ENCODE assay signal across 16 cellular contexts in the genomic region with DNA sequence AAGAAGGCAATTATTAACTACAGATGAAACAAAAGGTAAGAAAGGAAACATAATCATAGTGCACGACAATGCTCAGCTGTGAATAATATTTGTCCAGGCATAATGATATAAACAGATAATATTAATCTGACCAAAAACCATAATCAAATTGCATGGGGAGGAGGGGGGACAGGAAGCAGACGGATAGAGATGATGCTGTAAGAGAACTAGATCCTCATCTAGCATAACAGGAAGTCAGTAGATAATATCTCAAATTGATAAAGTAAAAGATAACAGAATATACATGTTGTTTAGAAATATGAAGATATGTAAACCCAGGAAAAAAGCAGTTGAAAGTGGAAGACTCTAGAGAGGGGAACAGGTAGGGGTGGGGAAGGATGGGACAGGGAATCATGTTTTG.
A peak's percentile ranks its signal among the peaks of the same experiment; 100 is the strongest.
DNase-seq lines count a peak whose midpoint lies in the region; ATAC-seq lines count a peak whose summit lies in the region.
"Had no signal": no experiment of that assay in that cellular context is flagged by ENCODE, and none has a peak within 500 bp of the region (broad histone marks: within the 10 kb centered on the region; RNA-seq: fewer than 3 reads in every experiment).

No MANE protein-coding gene starts in this region.

- H3K36me3 ChIP-seq in naive thymus-derived CD4-positive, alpha-beta T cell (ENCODE audit: control insufficient read depth in 2 of 3, insufficient read depth in 3 of 3, low read length in 3 of 3) = no peaks in the 10 kb centered on the region
- H3K36me3 ChIP-seq: BE2C had no signal

- DNase-seq in activated naive CD4-positive, alpha-beta T cell treated with anti-CD3 and anti-CD28 coated beads, Interleukin-2, amount 50 U/mL, for 72 hours (ENCODE audit: low spot score in 2 of 2) = no peak
- DNase-seq in T-helper 17 cell (no peak), AG08395 (ENCODE audit: low spot score) (no peak), putamen (ENCODE audit: low spot score) (no peak)
- DNase-seq in naive thymus-derived CD4-positive, alpha-beta T cell = peak in 4 of 9 donors; percentile 21 to 42 (median 30)
- DNase-seq: BE2C; C1 segment of cervical spinal cord; CD4-positive, CD25-positive, alpha-beta regulatory T cell; DMS153; DMS79; EL; H9 had no signal

- H3K27ac Mint-ChIP-seq in activated naive CD4-positive, alpha-beta T cell treated with anti-CD3 and anti-CD28 coated beads, Interleukin-2, amount 50 U/mL, for 24 hours = peak overlapping the region; percentile 66
- H3K27ac Mint-ChIP-seq in activated naive CD4-positive, alpha-beta T cell treated with anti-CD3 and anti-CD28 coated beads, Interleukin-2, amount 50 U/mL, for 72 hours = no peak overlapping the region
- H3K27ac Mint-ChIP-seq in T-helper 17 cell = peak overlapping the region; percentile 69
- H3K27ac Mint-ChIP-seq in naive thymus-derived CD4-positive, alpha-beta T cell = peak overlapping the region in 8 of 9 donors; percentile 45 to 90 (median 72)
- H3K27ac Mint-ChIP-seq: H9, IgD-negative memory B cell had no signal

- no peaks in the 10 kb centered on the region for H3K9me3 ChIP-seq in T-helper 17 cell (ENCODE audit: control insufficient read depth, low read length, poor library complexity, severe bottlenecking)
- no peaks in the 10 kb centered on the region for H3K9me3 ChIP-seq in naive thymus-derived CD4-positive, alpha-beta T cell (ENCODE audit: control insufficient read depth in 2 of 3, low read length in 3 of 3)
- H3K9me3 ChIP-seq: BE2C had no signal

- peak overlapping the region; percentile 37 for H3K4me3 Mint-ChIP-seq in activated naive CD4-positive, alpha-beta T cell treated with anti-CD3 and anti-CD28 coated beads, Interleukin-2, amount 50 U/mL, for 24 hours
- H3K4me3 Mint-ChIP-seq in T-helper 17 cell = peak overlapping the region; percentile 74
- peak overlapping the region in 8 of 10 donors; percentile 5 to 62 (median 44) for H3K4me3 Mint-ChIP-seq in naive thymus-derived CD4-positive, alpha-beta T cell
- H3K4me3 Mint-ChIP-seq: H9, IgD-negative memory B cell had no signal

- H3K27me3 Mint-ChIP-seq in activated naive CD4-positive, alpha-beta T cell treated with anti-CD3 and anti-CD28 coated beads, Interleukin-2, amount 50 U/mL, for 24 hours = no peaks in the 10 kb centered on the region
- no peaks in the 10 kb centered on the region for H3K27me3 Mint-ChIP-seq in T-helper 17 cell
- peaks cover 0 to 13% (median 0%) of the 10 kb centered on the region in 5 donors for H3K27me3 Mint-ChIP-seq in naive thymus-derived CD4-positive, alpha-beta T cell

- intact Hi-C loops in naive thymus-derived CD4-positive, alpha-beta T cell (cut with micrococcal nuclease) = no loop called here

- peaks cover 4% of the 10 kb centered on the region for H3K9me3 Mint-ChIP-seq in activated naive CD4-positive, alpha-beta T cell treated with anti-CD3 and anti-CD28 coated beads, Interleukin-2, amount 50 U/mL, for 24 hours
- peaks cover 0 to 6% of the 10 kb centered on the region in 2 donors for H3K9me3 Mint-ChIP-seq in activated naive CD4-positive, alpha-beta T cell treated with anti-CD3 and anti-CD28 coated beads, Interleukin-2, amount 50 U/mL, for 72 hours
- H3K9me3 Mint-ChIP-seq in naive thymus-derived CD4-positive, alpha-beta T cell = peaks cover 0 to 13% (median 3%) of the 10 kb centered on the region in 11 donors

- POLR2A ChIA-PET in naive thymus-derived CD4-positive, alpha-beta T cell (lab: Charles Lee) = interaction anchor here (0.6 to 2.0 kb wide), 5 partner anchors 9 to 1021 kb away, joined by 3 to 11 read pairs (median 4); partner anchors contain the start of genes PCYOX1 and SNRPG

- H3K4me1 ChIP-seq in naive thymus-derived CD4-positive, alpha-beta T cell (ENCODE audit: control insufficient read depth in 2 of 2, insufficient read depth in 2 of 2, low read length in 2 of 2) = peaks cover 0 to 26% of the 10 kb centered on the region in 2 donors
- H3K4me1 ChIP-seq: BE2C had no signal

- no peaks in the 10 kb centered on the region for H3K27me3 ChIP-seq in naive thymus-derived CD4-positive, alpha-beta T cell (ENCODE audit: control insufficient read depth in 2 of 2, insufficient read depth in 2 of 2, low read length in 2 of 2)
- H3K27me3 ChIP-seq: BE2C had no signal

- no peaks in the 10 kb centered on the region for H3K36me3 Mint-ChIP-seq in activated naive CD4-positive, alpha-beta T cell treated with anti-CD3 and anti-CD28 coated beads, Interleukin-2, amount 50 U/mL, for 24 hours
- no peaks in the 10 kb centered on the region for H3K36me3 Mint-ChIP-seq in activated naive CD4-positive, alpha-beta T cell treated with anti-CD3 and anti-CD28 coated beads, Interleukin-2, amount 50 U/mL, for 72 hours
- H3K36me3 Mint-ChIP-seq in T-helper 17 cell (ENCODE audit: low read depth) = peaks cover 2% of the 10 kb centered on the region
- H3K36me3 Mint-ChIP-seq in naive thymus-derived CD4-positive, alpha-beta T cell = peaks cover 0 to 10% (median 5%) of the 10 kb centered on the region in 5 donors
- H3K36me3 Mint-ChIP-seq: CD4-positive, CD25-positive, alpha-beta regulatory T cell had no signal

- CTCF ChIA-PET in naive thymus-derived CD4-positive, alpha-beta T cell (lab: Charles Lee) = interaction anchor here (0.6 to 1.8 kb wide), 6 partner anchors 9 to 335 kb away, joined by 3 to 9 read pairs (median 4); no protein-coding TSS in a partner anchor

- no peak overlapping the region for H3K4me3 ChIP-seq in naive thymus-derived CD4-positive, alpha-beta T cell (ENCODE audit: low read length)
- H3K4me3 ChIP-seq: GM12878 had no signal

- H3K4me1 Mint-ChIP-seq in activated naive CD4-positive, alpha-beta T cell treated with anti-CD3 and anti-CD28 coated beads, Interleukin-2, amount 50 U/mL, for 24 hours = peaks cover 37% of the 10 kb centered on the region
- peaks cover 26% of the 10 kb centered on the region for H3K4me1 Mint-ChIP-seq in T-helper 17 cell
- H3K4me1 Mint-ChIP-seq in naive thymus-derived CD4-positive, alpha-beta T cell = peaks cover 12 to 43% (median 37%) of the 10 kb centered on the region in 7 donors
- H3K4me1 Mint-ChIP-seq: IgD-negative memory B cell had no signal

- no peak overlapping the region for H3K27ac ChIP-seq in naive thymus-derived CD4-positive, alpha-beta T cell (ENCODE audit: low read depth, low read length)

- no peak for ATAC-seq in activated naive CD4-positive, alpha-beta T cell treated with anti-CD3 and anti-CD28 coated beads, Interleukin-2, amount 50 U/mL, for 72 hours
- ATAC-seq in T-helper 17 cell = peak; percentile 42
- peak; percentile 53 for ATAC-seq in naive thymus-derived CD4-positive, alpha-beta T cell
- ATAC-seq: GM12878, HepG2 had no signal

Comparison
In these comparisons a context has a peak if more than half of its experiments do, and no peak if none do; other contexts are left out.
1. H3K27ac Mint-ChIP-seq: peak in activated naive CD4-positive, alpha-beta T cell treated with anti-CD3 and anti-CD28 coated beads, Interleukin-2, amount 50 U/mL, for 24 hours (single experiment), T-helper 17 cell (single experiment) and naive thymus-derived CD4-positive, alpha-beta T cell (8 of 9); none in activated naive CD4-positive, alpha-beta T cell treated with anti-CD3 and anti-CD28 coated beads, Interleukin-2, amount 50 U/mL, for 72 hours (0 of 2).
2. ATAC-seq: peak in T-helper 17 cell (single experiment) and naive thymus-derived CD4-positive, alpha-beta T cell (single experiment); none in activated naive CD4-positive, alpha-beta T cell treated with anti-CD3 and anti-CD28 coated beads, Interleukin-2, amount 50 U/mL, for 72 hours (0 of 2).
3. Peak in every context shown above with its lines, with median percentiles within 50 percentile points of each other: H3K4me3 Mint-ChIP-seq.